ENCODE assay signal across 8 cellular contexts in genomic region chr3:113746955-113747718, GRCh38. TPM values are rescaled to one million over a fixed set of nuclear protein-coding genes. Genes with fewer than 3 reads are reported as not detected.
DNase-seq lines count a peak whose midpoint lies in the region; ATAC-seq and TF ChIP-seq lines count a peak whose summit lies in the region.

TSS of gene ATP6V1A (plus strand) at chr3:113747035. CDS start at chr3:113778754, 31,719 bp downstream.

- no peak for TF ChIP-seq CTCF in activated B cell treated with CpG ODN at 0.5 μM for 24 hours (IDR thresholded peaks at IDR 0.05)

- CTCF ChIA-PET in activated B cell treated with CpG ODN at 0.5 μM for 24 hours (lab: Charles Lee) = interaction anchor here (0.7 to 3.2 kb wide), 5 partner anchors 13 to 166 kb away, joined by 3 to 49 read pairs (median 4); partner anchors contain the start of gene GRAMD1C

- H3K9ac ChIP-seq in ES-I3 (ENCODE audit: low read depth, low read length) = peak within 1 kb of the TSS; percentile 93

- in situ Hi-C loops in KBM-7 (cut with MboI; ENCODE audit: low pct_unique_long_range_greater_than_20kb, low sequenced_read_pairs) = no loop called here

- H3K4me3 Mint-ChIP-seq in activated B cell treated with CpG ODN at 0.5 μM for 24 hours = peak within 1 kb of the TSS; percentile 93

- H3K27ac Mint-ChIP-seq in activated B cell treated with CpG ODN at 0.5 μM for 24 hours = peak within 1 kb of the TSS; percentile 100

- H3K4me1 ChIP-seq in ES-I3 (ENCODE audit: insufficient read depth, low read length) = no peaks in the 10 kb centered on the region; the same call in 1 of the 2 replicates

- H3K36me3 Mint-ChIP-seq in activated B cell treated with CpG ODN at 0.5 μM for 24 hours (ENCODE audit: low read depth) = peaks cover 28% of the 10 kb centered on the region

- POLR2A ChIA-PET in activated B cell treated with CpG ODN at 0.5 μM for 24 hours (lab: Charles Lee) = interaction anchor here (0.6 to 3.8 kb wide), 29 partner anchors 8 to 1440 kb away, joined by 3 to 50 read pairs (median 4); partner anchors contain the start of genes CCDC191, GRAMD1C, QTRT2 and SPICE1

- DNase-seq in KBM-7 = peak; percentile 55
- DNase-seq in activated B cell treated with CpG ODN at 0.5 μM for 24 hours = peak; percentile 60
- DNase-seq in central memory CD4-positive, alpha-beta T cell = peak; percentile 16
- DNase-seq in left lobe of liver (ENCODE audit: low spot score) = peak; percentile 78
- peak; percentile 13 to 45 for DNase-seq in stimulated activated CD4-positive, alpha-beta T cell treated with anti-CD3 and anti-CD28 coated beads, Interleukin-2, amount 100 ng/mL, for 48 hours
- DNase-seq in cortex of kidney (lab: John Stamatoyannopoulos, UW) = no peak

- H3K27me3 Mint-ChIP-seq in activated B cell treated with CpG ODN at 0.5 μM for 24 hours = no peaks in the 10 kb centered on the region

- H3K4me1 Mint-ChIP-seq in activated B cell treated with CpG ODN at 0.5 μM for 24 hours = peaks cover 62% of the 10 kb centered on the region

- intact Hi-C loops in activated B cell treated with CpG ODN at 0.5 μM for 24 hours (cut with micrococcal nuclease) = loop anchor here (1.0 to 5.0 kb wide), 17 partner anchors 7 to 1911 kb away; partner anchors contain the start of genes ATG3, CCDC191, QTRT2 and SIDT1

- no peaks in the 10 kb centered on the region for H3K9me3 ChIP-seq in ES-I3 (ENCODE audit: control insufficient read depth, insufficient read depth, low read length)

- H3K9me3 Mint-ChIP-seq in activated B cell treated with CpG ODN at 0.5 μM for 24 hours = no peaks in the 10 kb centered on the region

- peaks cover 4% of the 10 kb centered on the region; the same call in 1 of the 2 replicates for H3K36me3 ChIP-seq in ES-I3 (ENCODE audit: insufficient read depth, low read length)

- peak; percentile 39 for ATAC-seq in GM21576 (IDR thresholded peaks at IDR 0.05; ENCODE audit: unreplicated experiment)
- peak; percentile 49 for ATAC-seq in activated B cell treated with CpG ODN at 0.5 μM for 24 hours (ENCODE audit: low read depth)
- ATAC-seq in left lobe of liver = peak; percentile 69

RNA-seq across cellular contexts. Expression of gene ATP6V1A, which starts in this region (rescaled TPM):
- total RNA-seq in activated B cell treated with CpG ODN at 0.5 μM for 24 hours (49.3 and 49.9 TPM in 2 replicates), left lobe of liver (48.8 TPM)
